18 cellular contexts compared by ENCODE assay signal in the genomic region with DNA sequence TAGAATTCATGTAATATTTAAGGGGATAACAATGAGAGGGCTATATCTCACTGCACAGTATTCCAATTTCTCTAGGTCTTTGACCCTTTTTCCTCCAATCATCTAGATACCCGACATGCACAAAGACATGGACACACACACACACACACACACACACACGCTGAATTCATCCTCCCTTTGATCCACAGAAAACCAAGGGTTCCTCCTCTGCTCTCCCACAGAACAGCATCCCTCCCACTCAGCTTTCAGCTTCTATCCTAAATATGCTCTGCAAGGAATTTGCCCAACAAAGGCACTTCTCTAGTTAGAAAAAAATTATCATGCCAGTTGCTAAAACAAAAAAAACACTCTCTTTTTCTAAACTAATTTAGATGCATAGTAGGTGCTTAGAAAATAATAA.
A peak's percentile ranks its signal among the peaks of the same experiment; 100 is the strongest.
DNase-seq lines count a peak whose midpoint lies in the region; TF ChIP-seq lines count a peak whose summit lies in the region.
"Had no signal": no experiment of that assay in that cellular context is flagged by ENCODE, and none has a peak within 500 bp of the region (broad histone marks: within the 10 kb centered on the region; RNA-seq: fewer than 3 reads in every experiment).

No MANE protein-coding gene starts in this region.

- peaks cover 14% of the 10 kb centered on the region for H3K4me1 Mint-ChIP-seq in mesothelial cell of epicardium
- H3K4me1 Mint-ChIP-seq: CD14-positive monocyte; CD8-positive, alpha-beta memory T cell had no signal

- no peaks in the 10 kb centered on the region for H3K36me3 Mint-ChIP-seq in mesothelial cell of epicardium
- H3K36me3 Mint-ChIP-seq: CD14-positive monocyte; CD8-positive, alpha-beta memory T cell had no signal

- H3K4me3 Mint-ChIP-seq in mesothelial cell of epicardium, result no peak overlapping the region
- H3K4me3 Mint-ChIP-seq: CD14-positive monocyte; CD4-positive, alpha-beta T cell; CD8-positive, alpha-beta memory T cell had no signal

- peak in 6 of 61 donors; percentile 6 to 68 (median 18) for DNase-seq in caudate nucleus (lab: John Stamatoyannopoulos, UW)
- DNase-seq in mesothelial cell of epicardium (ENCODE audit: low spot score in 2 of 2, unreplicated experiment in 2 of 2), result no peak
- DNase-seq in putamen (ENCODE audit: low spot score), result peak; percentile 47
- DNase-seq in T1000 (lab: John Stamatoyannopoulos, UW), result no peak
- DNase-seq in SW 1271 (lab: John Stamatoyannopoulos, UW), result no peak
- no peak for DNase-seq in glomerular visceral epithelial cell (ENCODE audit: extremely low spot score)
- DNase-seq: BE2C; CD4-positive, alpha-beta T cell; CD8-positive, alpha-beta memory T cell; DMS 273 treated with DMSO at 0.1 percent for 48 hours; DMS79; EL; GDM1; GM23248; H7; HCEC 1CT had no signal

- no peak for TF ChIP-seq CTCF in mesothelial cell of epicardium (IDR thresholded peaks at IDR 0.05; ENCODE audit: unreplicated experiment)

- H3K27ac Mint-ChIP-seq in mesothelial cell of epicardium, result peak overlapping the region; percentile 5
- H3K27ac Mint-ChIP-seq: CD14-positive monocyte; CD4-positive, alpha-beta T cell; CD8-positive, alpha-beta memory T cell had no signal

- H3K27ac ChIP-seq in caudate nucleus (ENCODE audit: low read depth, low read length), result peak overlapping the region; percentile 26
- H3K27ac ChIP-seq: BLaER1 treated with 17β-estradiol and CSF1 and Interleukin-3, amounts not matched to agents 10 nM and 100 nM; GM23248 had no signal

- H3K9me3 Mint-ChIP-seq in mesothelial cell of epicardium, result no peaks in the 10 kb centered on the region

- no peaks in the 10 kb centered on the region for H3K27me3 Mint-ChIP-seq in mesothelial cell of epicardium (ENCODE audit: low read depth)
- H3K27me3 Mint-ChIP-seq: CD4-positive, alpha-beta T cell had no signal
